In the genomic region with DNA sequence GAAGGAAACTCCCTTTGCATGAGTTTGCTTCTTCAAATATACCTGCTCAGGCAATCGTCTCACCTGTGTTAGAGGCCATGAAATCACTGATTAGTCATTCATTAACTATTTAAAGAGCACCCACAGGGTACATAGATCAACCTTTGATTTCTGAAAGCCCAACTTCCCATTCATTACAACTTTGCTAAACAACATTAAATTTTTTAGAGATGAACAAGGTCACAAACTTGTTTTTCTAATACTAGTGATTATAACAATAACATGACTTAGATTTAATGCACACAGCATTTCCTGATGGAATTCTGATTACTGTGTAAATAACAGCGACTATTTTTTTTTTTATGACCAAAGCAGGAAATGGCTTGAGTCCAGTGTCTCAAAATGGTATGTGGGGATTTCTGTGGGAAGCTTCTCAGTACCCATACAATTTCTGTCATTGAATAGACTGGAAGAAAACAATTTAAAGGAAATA, we compare ENCODE assay signal across 11 cellular contexts. TPM values are rescaled to one million over a fixed set of nuclear protein-coding genes. Genes with fewer than 3 reads are reported as not detected.
DNase-seq lines count a peak whose midpoint lies in the region; ATAC-seq, FAIRE-seq and TF ChIP-seq lines count a peak whose summit lies in the region.
"Had no signal": no experiment of that assay in that cellular context is flagged by ENCODE, and none has a peak within 500 bp of the region (broad histone marks: within the 10 kb centered on the region; RNA-seq: fewer than 3 reads in every experiment).

No MANE protein-coding gene starts in this region.

- DNase-seq in HCEC 1CT = peak; percentile 22
- no peak for DNase-seq in RWPE2 (ENCODE audit: low spot score)
- no peak for DNase-seq in spleen
- no peak for DNase-seq in activated T-cell treated with anti-CD3 and anti-CD28 coated beads, Interleukin-2, amount 50 U/mL, for 48 hours
- no peak for DNase-seq in GM20000 (ENCODE audit: low spot score)
- DNase-seq in superior temporal gyrus (ENCODE audit: extremely low spot score) = no peak
- DNase-seq: activated CD8-positive, alpha-beta memory T cell treated with anti-CD3 and anti-CD28 coated beads for 24 hours; anterior cingulate cortex; ovary had no signal

- peaks cover 38% of the 10 kb centered on the region for H3K4me1 ChIP-seq in RWPE2 (ENCODE audit: insufficient read depth, poor library complexity, severe bottlenecking)
- H3K4me1 ChIP-seq in spleen = peaks cover 0 to 34% (median 7%) of the 10 kb centered on the region in 6 donors

- H3K27ac ChIP-seq in RWPE2 (ENCODE audit: poor library complexity, severe bottlenecking) (peak overlapping the region; percentile 96), spleen (peak overlapping the region in 7 of 8 donors; percentile 26 to 62 (median 48))
- H3K27ac ChIP-seq: ovary had no signal

- H3K27me3 ChIP-seq in RWPE2 (ENCODE audit: insufficient read depth, poor library complexity, severe bottlenecking) (no peaks in the 10 kb centered on the region), spleen (replicated peaks in 1 of 7) (no peaks in the 10 kb centered on the region)
- H3K27me3 ChIP-seq: ovary had no signal

- TF ChIP-seq CTCF in RWPE2 (IDR thresholded peaks at IDR 0.05; ENCODE audit: poor library complexity, severe bottlenecking) = no peak
- no peak for TF ChIP-seq CTCF in spleen (IDR thresholded peaks at IDR 0.05 in 8 of 11, conservative IDR thresholded peaks at IDR 0.05 in 3 of 11)
- TF ChIP-seq CTCF in GM20000 (IDR thresholded peaks at IDR 0.05; ENCODE audit: extremely low read depth, missing control alignments) = no peak

- no peak overlapping the region for H3K4me3 ChIP-seq in RWPE2 (ENCODE audit: severe bottlenecking)
- no peak overlapping the region for H3K4me3 ChIP-seq in spleen
- H3K4me3 ChIP-seq: ovary had no signal

- H3K9me3 ChIP-seq in RWPE2 (ENCODE audit: severe bottlenecking) (no peaks in the 10 kb centered on the region), spleen (no peaks in the 10 kb centered on the region)
- H3K9me3 ChIP-seq: ovary had no signal

- intact Hi-C loops in spleen (cut with DNase I; ENCODE audit: low total_unique reads) = no loop called here

- H3K36me3 ChIP-seq in RWPE2 (ENCODE audit: low read depth) (no peaks in the 10 kb centered on the region), spleen (no peaks in the 10 kb centered on the region)
- H3K36me3 ChIP-seq: ovary had no signal

- FAIRE-seq in islet of Langerhans (lab: Jason Lieb, UNC) = peak; percentile 27

- WGBS in spleen, 5 donors = 26 to 43% (median 40%) methylated on average over 2 of the region's 2 CpGs

- ATAC-seq in RWPE2 (ENCODE audit: low read depth) (peak; percentile 80), GM19328 (IDR thresholded peaks at IDR 0.05; ENCODE audit: unreplicated experiment) (no peak)

- no peak for TF ChIP-seq POLR2A in spleen (IDR thresholded peaks at IDR 0.05)

RNA-seq across cellular contexts. Expression of a gene that starts 5.4 kb away (rescaled TPM):
- total RNA-seq in spleen = 10 to 100 TPM; 42.1 to 79.7 (median 46.5) TPM
- polyA plus RNA-seq in spleen = 10 to 100 TPM in 1 of 3 donors, 1 to 10 TPM in 2; 8.5 to 10.6 (median 8.7) TPM

RNA-seq across cellular contexts. Expression of a gene that starts 6.3 kb away (rescaled TPM):
- total RNA-seq in spleen = 10 to 100 TPM; 64.7 to 95.7 (median 82.0) TPM
- 10 to 100 TPM; 73.4 to 98.9 (median 83.9) TPM for polyA plus RNA-seq in spleen

RNA-seq across cellular contexts. Expression of a gene that starts 29.2 kb away (rescaled TPM):
- 10 to 100 TPM; 15.2 to 23.1 (median 17.8) TPM for total RNA-seq in spleen
- 10 to 100 TPM in 1 of 3 donors, 1 to 10 TPM in 2; 6.6 to 10.2 (median 6.9) TPM for polyA plus RNA-seq in spleen
